19 cellular contexts compared by ENCODE assay signal in genomic region chr20:62347445-62347844, GRCh38. TPM values are rescaled to one million over a fixed set of nuclear protein-coding genes. Genes with fewer than 3 reads are reported as not detected.
DNase-seq lines count a peak whose midpoint lies in the region; ATAC-seq and TF ChIP-seq lines count a peak whose summit lies in the region.
"Had no signal": no experiment of that assay in that cellular context is flagged by ENCODE, and none has a peak within 500 bp of the region (broad histone marks: within the 10 kb centered on the region; RNA-seq: fewer than 3 reads in every experiment).

No MANE protein-coding gene starts in this region.

- TF ChIP-seq CTCF in IMR-90 (conservative IDR thresholded peaks at IDR 0.05; ENCODE audit: low read depth, low read length), result no peak
- TF ChIP-seq CTCF in RWPE1 (conservative IDR thresholded peaks at IDR 0.05; ENCODE audit: low read depth), result no peak

- H3K27ac ChIP-seq in IMR-90 (ENCODE audit: insufficient read depth, low read length) (no peak overlapping the region), RWPE1 (peak overlapping the region; percentile 61), skeletal muscle tissue (ENCODE audit: low read depth, low read length) (peak overlapping the region; percentile 6), SJCRH30 (no peak overlapping the region), substantia nigra (ENCODE audit: low read depth, low read length, poor library complexity, severe bottlenecking) (no peak overlapping the region)
- H3K27ac ChIP-seq: HL-60 had no signal

- H2BK15ac ChIP-seq in IMR-90 (ENCODE audit: low read depth, low read length), result no peak overlapping the region

- H3K9ac ChIP-seq in IMR-90 (ENCODE audit: low read depth, low read length), result no peak overlapping the region
- peak overlapping the region in 1 of 3 donors; percentile 23 for H3K9ac ChIP-seq in skeletal muscle tissue (ENCODE audit: low read depth in 1 of 3, low read length in 3 of 3)

- H3K14ac ChIP-seq in IMR-90 (replicated peaks; ENCODE audit: low read depth, low read length), result no peak overlapping the region

- peak overlapping the region; percentile 21 for H2AFZ ChIP-seq in IMR-90 (replicated peaks; ENCODE audit: low read length, poor library complexity)

- H3K4me1 ChIP-seq in IMR-90 (ENCODE audit: control insufficient read depth, insufficient read depth, low read length) (no peaks in the 10 kb centered on the region; the same call in 1 of the 2 replicates), skeletal muscle tissue (ENCODE audit: control insufficient read depth in 3 of 3, insufficient read depth in 3 of 3, low read length in 3 of 3) (peaks cover 10 to 24% (median 23%) of the 10 kb centered on the region in 3 donors), SJCRH30 (peaks cover 9% of the 10 kb centered on the region)

- H3K56ac ChIP-seq in IMR-90 (ENCODE audit: extremely low read depth, insufficient read depth, low read length), result no peak overlapping the region

- TF ChIP-seq POLR2A in IMR-90 (IDR thresholded peaks at IDR 0.05; ENCODE audit: low read depth, low read length), result no peak

- no peak overlapping the region for H4K5ac ChIP-seq in IMR-90 (ENCODE audit: low read depth, low read length)

- no peak overlapping the region for H3K23ac ChIP-seq in IMR-90 (ENCODE audit: low read depth, low read length)

- BruUV-seq in IMR-90 (replicated peaks; lab: Mats Ljungman, UMichigan), result no TSS peak

- no peak overlapping the region for H3K18ac ChIP-seq in IMR-90 (ENCODE audit: low read depth, low read length)

- H2BK5ac ChIP-seq in IMR-90 (ENCODE audit: low read depth, low read length, poor library complexity, severe bottlenecking), result no peak overlapping the region

- H2BK20ac ChIP-seq in IMR-90 (ENCODE audit: low read depth, low read length), result no peak overlapping the region

- CTCF ChIA-PET in IMR-90 (lab: Yijun Ruan, JAX) (no interaction called here), RWPE1 (lab: Yijun Ruan, JAX) (no interaction called here)

- no peak overlapping the region for H3K4me3 ChIP-seq in IMR-90 (ENCODE audit: insufficient read depth, low read depth, low read length)
- H3K4me3 ChIP-seq in skeletal muscle tissue (ENCODE audit: low read length in 3 of 3), result no peak overlapping the region
- no peak overlapping the region for H3K4me3 ChIP-seq in SJCRH30

- H3K79me1 ChIP-seq in IMR-90 (ENCODE audit: low read depth in 1 of 2, low read length in 2 of 2), result no peaks in the 10 kb centered on the region

- dilution Hi-C loops in IMR-90 (cut with HindIII; ENCODE audit: low sequenced_read_pairs, unreplicated experiment), result no loop called here

- no peaks in the 10 kb centered on the region for H3K27me3 ChIP-seq in IMR-90 (ENCODE audit: control insufficient read depth, insufficient read depth, low read length)
- no peaks in the 10 kb centered on the region for H3K27me3 ChIP-seq in skeletal muscle tissue (ENCODE audit: control insufficient read depth in 3 of 3, insufficient read depth in 3 of 3, low read length in 3 of 3)
- H3K27me3 ChIP-seq in SJCRH30, result no peaks in the 10 kb centered on the region
- H3K27me3 ChIP-seq: BE2C had no signal

- H3K9me3 ChIP-seq in IMR-90 (ENCODE audit: control insufficient read depth, insufficient read depth, low read length), result no peaks in the 10 kb centered on the region
- H3K9me3 ChIP-seq in skeletal muscle tissue (ENCODE audit: control insufficient read depth in 3 of 3, low read length in 3 of 3), result no peaks in the 10 kb centered on the region
- H3K9me3 ChIP-seq in SJCRH30 (replicated peaks), result peaks cover 5% of the 10 kb centered on the region; the same call in 1 of the 2 replicates
- H3K9me3 ChIP-seq: BE2C had no signal

- 82% methylated on average over 5 of the region's 9 CpGs; no CpG with 5 or more reads in 1 of the 2 experiments for WGBS in IMR-90 (ENCODE audit: extremely low coverage in 2 of 2, insufficient read length in 1 of 2), 2 experiments

- DNase-seq in IMR-90 (no peak), RWPE1 (ENCODE audit: low spot score) (no peak), myocyte (ENCODE audit: low read depth) (peak; percentile 92), SJCRH30 (no peak), DMS53 (lab: John Stamatoyannopoulos, UW) (no peak), substantia nigra (lab: John Stamatoyannopoulos, UW) (no peak)
- DNase-seq: ACHN; BE2C; CD4-positive, CD25-positive, alpha-beta regulatory T cell; CD8-positive, alpha-beta memory T cell; COR-L47; DMS 273 treated with DMSO at 0.1 percent for 48 hours; GDM1; GOT3; H7; HFFc6 had no signal

- in situ Hi-C loops in IMR-90 (cut with MboI; ENCODE audit: low sequenced_read_pairs), result no loop called here

- no peak for TF ChIP-seq RAD21 in IMR-90 (IDR thresholded peaks at IDR 0.05; ENCODE audit: low read length)

- H4K20me1 ChIP-seq in IMR-90 (ENCODE audit: insufficient read depth, low read length), result no peaks in the 10 kb centered on the region

- H3K9me1 ChIP-seq in IMR-90 (ENCODE audit: insufficient read depth, low read length), result peaks cover 2% of the 10 kb centered on the region; the same call in 1 of the 2 replicates

- intact Hi-C loops in IMR-90 (cut with micrococcal nuclease), result no loop called here

- H2BK120ac ChIP-seq in IMR-90 (ENCODE audit: low read depth, low read length), result no peak overlapping the region

- POLR2A ChIA-PET in IMR-90 (lab: Charles Lee; ENCODE audit: unreplicated experiment) (no interaction called here), RWPE1 (lab: Yijun Ruan, JAX; ENCODE audit: low non-redundant PET) (no interaction called here)

- H3K4me2 ChIP-seq in IMR-90 (ENCODE audit: low read depth, low read length), result no peak overlapping the region

- no peak overlapping the region for H4K8ac ChIP-seq in IMR-90 (ENCODE audit: low read depth in 2 of 2, low read length in 2 of 2)

- H3K36me3 ChIP-seq in IMR-90 (ENCODE audit: control insufficient read depth, insufficient read depth, low read length) (peaks cover 9% of the 10 kb centered on the region; the same call in 1 of the 2 replicates), skeletal muscle tissue (ENCODE audit: control insufficient read depth in 3 of 3, insufficient read depth in 3 of 3, low read length in 3 of 3) (peaks cover 0 to 5% (median 4%) of the 10 kb centered on the region in 3 donors), SJCRH30 (peaks cover 21% of the 10 kb centered on the region)
- H3K36me3 ChIP-seq: BE2C had no signal

- no peak overlapping the region; the same call in 1 of the 2 replicates for H2AK5ac ChIP-seq in IMR-90 (ENCODE audit: low read depth, low read length)

- peak overlapping the region; percentile 42 for H2AK9ac ChIP-seq in IMR-90 (replicated peaks; ENCODE audit: low read depth, low read length, poor library complexity)

- H3K4ac ChIP-seq in IMR-90 (ENCODE audit: low read depth, low read length), result no peak overlapping the region

- no peak for ATAC-seq in IMR-90 (ENCODE audit: low read depth)
- ATAC-seq: HCT116 had no signal

- no peak overlapping the region for H4K91ac ChIP-seq in IMR-90 (ENCODE audit: insufficient read depth, low read depth, low read length)

TF ChIP-seq in IMR-90, 13 proteins besides CTCF, POLR2A, EP300 and RAD21 (continues in another document):
- TF ChIP-seq CHD1 (IDR thresholded peaks at IDR 0.05; ENCODE audit: low read depth, low read length) (no peak), BHLHE40 (IDR thresholded peaks at IDR 0.05; ENCODE audit: low read depth, low read length) (no peak), ELK1 (IDR thresholded peaks at IDR 0.05; ENCODE audit: borderline replicate concordance, low read depth, low read length) (no peak), MXI1 (IDR thresholded peaks at IDR 0.05; ENCODE audit: borderline replicate concordance, low read depth, low read length) (no peak), RCOR1 (IDR thresholded peaks at IDR 0.05; ENCODE audit: insufficient replicate concordance, low read length) (no peak), MAZ (IDR thresholded peaks at IDR 0.05; ENCODE audit: borderline replicate concordance, low read depth, low read length) (no peak), MAFK (IDR thresholded peaks at IDR 0.05; ENCODE audit: low read depth, low read length) (no peak), NFE2L2 (IDR thresholded peaks at IDR 0.05; ENCODE audit: low read depth, low read length) (no peak)

RNA-seq across cellular contexts. Expression of gene LAMA5, which starts 19.7 kb away (rescaled TPM):
- total RNA-seq in IMR-90 (2012; rRNA removed) (0.56 and 0.90 TPM in 2 replicates), myocyte (90.5 and 173 TPM in 2 replicates), skeletal muscle tissue (14.1 TPM)
- polyA plus RNA-seq in IMR-90 (2012; rRNA removed), result 7.3 and 11.4 TPM in 2 replicates
- polyA plus RNA-seq in IMR-90 (2012; cell fraction: cytosol; rRNA removed), result 15.0 and 17.8 TPM in 2 replicates
- 27.9 and 77.8 TPM in 2 replicates for polyA plus RNA-seq in IMR-90 (2012; cell fraction: nucleus; rRNA removed; ENCODE audit: low replicate concordance)
- polyA plus RNA-seq in myocyte (2012), result 82.7 TPM
- total RNA-seq in SJCRH30 (2014; rRNA removed; shearing (Covaris generic)), result 37.3 and 43.8 TPM in 2 replicates
- polyA plus RNA-seq: CD8-positive, alpha-beta memory T cell had no signal

RNA-seq across cellular contexts. Expression of gene RPS21, which starts 39.5 kb away (rescaled TPM):
- 2,710 and 3,846 TPM in 2 replicates for total RNA-seq in IMR-90 (2012; rRNA removed)
- polyA plus RNA-seq in IMR-90 (2012; rRNA removed), result 4,298 and 4,766 TPM in 2 replicates
- 31,826 and 47,741 TPM in 2 replicates for polyA plus RNA-seq in IMR-90 (2012; cell fraction: cytosol; rRNA removed)
- 3,277 and 3,813 TPM in 2 replicates for polyA plus RNA-seq in IMR-90 (2012; cell fraction: nucleus; rRNA removed; ENCODE audit: low replicate concordance)
- 610 and 2,016 TPM in 2 replicates for total RNA-seq in myocyte
- 2,121 TPM for polyA plus RNA-seq in myocyte (2012)
- 1,418 TPM for total RNA-seq in skeletal muscle tissue
- total RNA-seq in SJCRH30 (2014; rRNA removed; shearing (Covaris generic)), result 3,142 and 3,675 TPM in 2 replicates

RNA-seq across cellular contexts. Expression of gene ADRM1, which starts 44.6 kb away (rescaled TPM):
- 96.9 and 103 TPM in 2 replicates for total RNA-seq in IMR-90 (2012; rRNA removed)
- 149 and 188 TPM in 2 replicates for polyA plus RNA-seq in IMR-90 (2012; rRNA removed)
- 188 and 201 TPM in 2 replicates for polyA plus RNA-seq in IMR-90 (2012; cell fraction: cytosol; rRNA removed)
- 76.7 and 165 TPM in 2 replicates for polyA plus RNA-seq in IMR-90 (2012; cell fraction: nucleus; rRNA removed; ENCODE audit: low replicate concordance)
- 144 and 156 TPM in 2 replicates for total RNA-seq in myocyte
- 152 TPM for polyA plus RNA-seq in myocyte (2012)
- 41.8 TPM for total RNA-seq in skeletal muscle tissue
- 160 and 174 TPM in 2 replicates for total RNA-seq in SJCRH30 (2014; rRNA removed; shearing (Covaris generic))

RNA-seq across cellular contexts. Expression of gene CABLES2, which starts 59.6 kb away (rescaled TPM):
- total RNA-seq in IMR-90 (2012; rRNA removed) (1.1 and 1.4 TPM in 2 replicates), myocyte (3.8 and 4.4 TPM in 2 replicates), skeletal muscle tissue (1.0 TPM)
- polyA plus RNA-seq in IMR-90 (2012; rRNA removed), result 5.1 TPM in 2 replicates
- polyA plus RNA-seq in IMR-90 (2012; cell fraction: cytosol; rRNA removed), result 3.6 and 4.4 TPM in 2 replicates
- polyA plus RNA-seq in IMR-90 (2012; cell fraction: nucleus; rRNA removed; ENCODE audit: low replicate concordance), result 6.7 and 6.8 TPM in 2 replicates
- polyA plus RNA-seq in myocyte (2012), result 4.1 TPM
- 12.9 and 13.0 TPM in 2 replicates for total RNA-seq in SJCRH30 (2014; rRNA removed; shearing (Covaris generic))

Comparison
In these comparisons a context has a peak if more than half of its experiments do, and no peak if none do; other contexts are left out.
1. H3K27ac ChIP-seq: peak in RWPE1 (single experiment) and skeletal muscle tissue (single experiment); none in IMR-90 (single experiment), SJCRH30 (single experiment) and substantia nigra (single experiment).